Comparison of ENCODE assay signal across 10 cellular contexts in genomic region chr1:8554956-8555534, GRCh38.
DNase-seq lines count a peak whose midpoint lies in the region; ATAC-seq and TF ChIP-seq lines count a peak whose summit lies in the region.
"Had no signal": no experiment of that assay in that cellular context is flagged by ENCODE, and none has a peak within 500 bp of the region (broad histone marks: within the 10 kb centered on the region; RNA-seq: fewer than 3 reads in every experiment).

No MANE protein-coding gene starts in this region.

- CTCF ChIA-PET in Caco-2 (lab: Charles Lee): no interaction called here

- no peaks in the 10 kb centered on the region for H3F3A ChIP-seq in OCI-LY1 (ENCODE audit: insufficient read depth, low read length)

- H3K27me3 ChIP-seq in OCI-LY1 (ENCODE audit: insufficient read depth, low read length) (no peaks in the 10 kb centered on the region), Caco-2 (replicated peaks; ENCODE audit: control insufficient read depth, insufficient read depth, low read length) (no peaks in the 10 kb centered on the region)

- no peaks in the 10 kb centered on the region for H3K27me3 Mint-ChIP-seq in stimulated activated memory B cell treated with anti-CD40 and anti-IgM and Interleukin-4, amounts not matched to agents 10 μg/mL and 1 μg/mL and 100 μg/mL, for 72 hours
- H3K27me3 Mint-ChIP-seq in Caco-2 (ENCODE audit: insufficient read depth, unreplicated experiment): no peaks in the 10 kb centered on the region
- H3K27me3 Mint-ChIP-seq: dendritic cell treated with granulocyte-macrophage colony-stimulating factor and Interleukin-4, amounts not matched to agents 40 ng/mL and 50 ng/mL, for 4 days had no signal

- H3K9me3 ChIP-seq in OCI-LY1 (ENCODE audit: low read length) (no peaks in the 10 kb centered on the region), Caco-2 (no peaks in the 10 kb centered on the region)

- H3K27ac ChIP-seq in OCI-LY1 (ENCODE audit: low read depth, low read length, poor library complexity, severe bottlenecking): peak overlapping the region; percentile 7

- POLR2A ChIA-PET in Caco-2 (lab: Charles Lee): no interaction called here

- H3K4me1 ChIP-seq in OCI-LY1 (ENCODE audit: insufficient read depth, low read length, severe bottlenecking) (peaks cover 17% of the 10 kb centered on the region), Caco-2 (peaks cover 25% of the 10 kb centered on the region)

- H3K4me1 Mint-ChIP-seq in stimulated activated memory B cell treated with anti-CD40 and anti-IgM and Interleukin-4, amounts not matched to agents 10 μg/mL and 1 μg/mL and 100 μg/mL, for 72 hours: peaks cover 28% of the 10 kb centered on the region
- peaks cover 25% of the 10 kb centered on the region for H3K4me1 Mint-ChIP-seq in Caco-2 (ENCODE audit: low read depth, unreplicated experiment)

- no peak overlapping the region for H3K9ac ChIP-seq in OCI-LY1 (ENCODE audit: low read length)

- DNase-seq in H4 (ENCODE audit: low spot score) (peak; percentile 58), cardiac fibroblast (ENCODE audit: low read depth in 2 of 2) (peak; percentile 57 to 59), renal cortical epithelial cell (ENCODE audit: low read depth) (peak; percentile 87), hepatic stellate cell (ENCODE audit: low spot score) (no peak), Caco-2 (no peak)
- DNase-seq: left ventricle myocardium superior had no signal

- no peaks in the 10 kb centered on the region for H3K9me2 ChIP-seq in OCI-LY1 (ENCODE audit: low read depth, low read length)

- no peak overlapping the region for H3K4me3 ChIP-seq in OCI-LY1 (ENCODE audit: low read depth, low read length, poor library complexity, severe bottlenecking)
- H3K4me3 ChIP-seq in cardiac fibroblast (replicated peaks in 1 of 2; ENCODE audit: low read depth in 2 of 2, low read length in 2 of 2): no peak overlapping the region
- H3K4me3 ChIP-seq in Caco-2 (ENCODE audit: low read depth, low read length): no peak overlapping the region

- H3K79me2 ChIP-seq in OCI-LY1 (ENCODE audit: insufficient read depth, low read length): no peaks in the 10 kb centered on the region

- intact Hi-C loops in Caco-2 (cut with micrococcal nuclease; ENCODE audit: unreplicated experiment): no loop called here

- no peak overlapping the region for H3K4me2 ChIP-seq in OCI-LY1 (ENCODE audit: low read length)

- peaks cover 44% of the 10 kb centered on the region for H3K36me3 Mint-ChIP-seq in stimulated activated memory B cell treated with anti-CD40 and anti-IgM and Interleukin-4, amounts not matched to agents 10 μg/mL and 1 μg/mL and 100 μg/mL, for 72 hours
- H3K36me3 Mint-ChIP-seq in Caco-2 (ENCODE audit: insufficient read depth, unreplicated experiment): peaks cover 32% of the 10 kb centered on the region

- H3K4me3 Mint-ChIP-seq in stimulated activated memory B cell treated with anti-CD40 and anti-IgM and Interleukin-4, amounts not matched to agents 10 μg/mL and 1 μg/mL and 100 μg/mL, for 72 hours: no peak overlapping the region
- H3K4me3 Mint-ChIP-seq in Caco-2 (ENCODE audit: unreplicated experiment): no peak overlapping the region
- H3K4me3 Mint-ChIP-seq: dendritic cell treated with granulocyte-macrophage colony-stimulating factor and Interleukin-4, amounts not matched to agents 40 ng/mL and 50 ng/mL, for 4 days had no signal

- no peak overlapping the region for H3K27ac Mint-ChIP-seq in stimulated activated memory B cell treated with anti-CD40 and anti-IgM and Interleukin-4, amounts not matched to agents 10 μg/mL and 1 μg/mL and 100 μg/mL, for 72 hours
- no peak overlapping the region for H3K27ac Mint-ChIP-seq in Caco-2 (ENCODE audit: unreplicated experiment)
- H3K27ac Mint-ChIP-seq: dendritic cell treated with granulocyte-macrophage colony-stimulating factor and Interleukin-4, amounts not matched to agents 40 ng/mL and 50 ng/mL, for 4 days had no signal

- TF ChIP-seq CTCF in OCI-LY1 (IDR thresholded peaks at IDR 0.05; ENCODE audit: low read length): no peak
- no peak for TF ChIP-seq CTCF in cardiac fibroblast (IDR thresholded peaks at IDR 0.05; ENCODE audit: low read depth, low read length)
- no peak for TF ChIP-seq CTCF in Caco-2 (IDR thresholded peaks at IDR 0.05; ENCODE audit: insufficient read depth in 1 of 2, low read depth in 1 of 2, low read length in 1 of 2, severe bottlenecking in 1 of 2, unreplicated experiment in 1 of 2)

- BruUV-seq in Caco-2 (replicated peaks; lab: Mats Ljungman, UMichigan): no TSS peak

- no peak for ATAC-seq in stimulated activated memory B cell treated with anti-CD40 and anti-IgM and Interleukin-4, amounts not matched to agents 10 μg/mL and 1 μg/mL and 100 μg/mL, for 72 hours
- ATAC-seq: left ventricle myocardium superior, Panc1 had no signal

- H4K20me1 ChIP-seq in OCI-LY1 (ENCODE audit: insufficient read depth, low read length): no peaks in the 10 kb centered on the region

- H3K36me3 ChIP-seq in OCI-LY1 (ENCODE audit: insufficient read depth, low read length): no peaks in the 10 kb centered on the region
- peaks cover 1% of the 10 kb centered on the region; the same call in 1 of the 2 replicates for H3K36me3 ChIP-seq in Caco-2 (ENCODE audit: control insufficient read depth, insufficient read depth, low read length)

- no peak overlapping the region for H2AFZ ChIP-seq in OCI-LY1 (ENCODE audit: low read length)

- no peaks in the 10 kb centered on the region for H3K9me3 Mint-ChIP-seq in stimulated activated memory B cell treated with anti-CD40 and anti-IgM and Interleukin-4, amounts not matched to agents 10 μg/mL and 1 μg/mL and 100 μg/mL, for 72 hours
- no peaks in the 10 kb centered on the region for H3K9me3 Mint-ChIP-seq in Caco-2 (ENCODE audit: unreplicated experiment)
- H3K9me3 Mint-ChIP-seq: dendritic cell treated with granulocyte-macrophage colony-stimulating factor and Interleukin-4, amounts not matched to agents 40 ng/mL and 50 ng/mL, for 4 days had no signal

Comparison
In these comparisons a context has a peak if more than half of its experiments do, and no peak if none do; other contexts are left out.
1. DNase-seq: peak in H4 (single experiment), cardiac fibroblast (2 of 2) and renal cortical epithelial cell (single experiment); none in hepatic stellate cell (single experiment) and Caco-2 (0 of 2).